ENCODE assay signal across 7 cellular contexts in the genomic region with DNA sequence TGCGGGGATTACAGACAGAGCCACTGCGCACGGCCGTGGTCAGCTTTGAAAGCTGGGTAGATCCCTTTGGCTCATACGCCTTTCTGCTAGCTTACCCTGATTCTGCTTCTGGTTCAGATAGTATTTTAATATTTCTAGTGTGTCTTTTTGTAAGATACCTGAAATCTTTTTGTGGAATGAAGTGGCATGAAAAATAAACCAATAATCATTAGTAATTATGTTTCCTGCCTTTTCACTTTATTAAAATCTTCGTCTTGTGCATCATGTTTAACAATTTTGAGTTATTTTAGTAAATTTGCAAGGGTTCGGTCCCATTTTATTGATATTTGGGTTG.
DNase-seq lines count a peak whose midpoint lies in the region; TF ChIP-seq lines count a peak whose summit lies in the region.
"Not testable (repeated sequence)": the region's sequence is repeated elsewhere in the genome, so short reads cannot be mapped to it uniquely, and the experiment has no call there.

No MANE protein-coding gene starts in this region.

- not testable (repeated sequence) for H3K36me3 ChIP-seq in GM06990 (ENCODE audit: control insufficient read depth, insufficient read depth, low read length); MM.1S (replicated peaks; ENCODE audit: insufficient read depth, low read length); mammary epithelial cell (ENCODE audit: insufficient read depth, low read length); mesodermal cell (ENCODE audit: control insufficient read depth, insufficient read depth, low read length)

- 42% methylated on average over 7 of the region's 7 CpGs for whole genome bisulfite sequencing in mammary epithelial cell (ENCODE audit: low coverage, missing lambda C conversion rate)
- WGBS in mesodermal cell (ENCODE audit: insufficient coverage in 2 of 2), 2 experiments: 50% methylated on average over 2 of the region's 7 CpGs; no CpG with 5 or more reads in 1 of the 2 experiments

- H2AFZ ChIP-seq in MM.1S (ENCODE audit: low read length) (peak overlapping the region; percentile 96), mammary epithelial cell (ENCODE audit: low read depth, low read length) (peak overlapping the region; percentile 97)

- not testable (repeated sequence) for H3K27me3 ChIP-seq in GM06990 (replicated peaks; ENCODE audit: control insufficient read depth, insufficient read depth, low read length); MM.1S (replicated peaks; ENCODE audit: insufficient read depth, low read length); mammary epithelial cell (ENCODE audit: insufficient read depth, low read length)

- H3K9me3 ChIP-seq in MM.1S (replicated peaks; ENCODE audit: insufficient read depth, low read length); mammary epithelial cell (replicated peaks; ENCODE audit: insufficient read depth, low read length); mesodermal cell (ENCODE audit: control insufficient read depth, low read length): not testable (repeated sequence)

- not testable (repeated sequence) for H3K79me2 ChIP-seq in MM.1S (ENCODE audit: low read length)
- H3K79me2 ChIP-seq in mammary epithelial cell (ENCODE audit: insufficient read depth, low read length): peaks cover 18% of the 10 kb centered on the region

- not testable (repeated sequence) for H3K27ac ChIP-seq in MM.1S (ENCODE audit: low read length); mammary epithelial cell (ENCODE audit: insufficient read depth, low read depth, low read length)
- peak overlapping the region; percentile 45 for H3K27ac ChIP-seq in mesodermal cell (ENCODE audit: low read depth, low read length, severe bottlenecking)

- not testable (repeated sequence) for H3K4me1 ChIP-seq in MM.1S (ENCODE audit: low read length); mammary epithelial cell (ENCODE audit: insufficient read depth, low read length); mesodermal cell (ENCODE audit: control insufficient read depth, insufficient read depth, low read length, poor library complexity, severe bottlenecking)

- peak overlapping the region; percentile 62 for H3K9ac ChIP-seq in MM.1S (ENCODE audit: low read length)
- peak overlapping the region; percentile 48 for H3K9ac ChIP-seq in mammary epithelial cell (ENCODE audit: insufficient read depth, low read length)

- intact Hi-C loops in activated CD4-positive, alpha-beta memory T cell treated with anti-CD3 and anti-CD28 coated beads for 36 hours (cut with micrococcal nuclease): loop anchor here (5.0 to 10.0 kb wide), 2 partner anchors 74 to 136 kb away; no protein-coding TSS in a partner anchor
- intact Hi-C loops in mammary epithelial cell (cut with micrococcal nuclease): not testable (repeated sequence)

- not testable (repeated sequence) for H3K9me3 Mint-ChIP-seq in activated CD4-positive, alpha-beta memory T cell treated with anti-CD3 and anti-CD28 coated beads for 36 hours; glutamatergic neuron (ENCODE audit: unreplicated experiment)

- BruUV-seq in mammary epithelial cell (replicated peaks; lab: Mats Ljungman, UMichigan): TSS peak; percentile 74

- not testable (repeated sequence) for H3K27me3 Mint-ChIP-seq in activated CD4-positive, alpha-beta memory T cell treated with anti-CD3 and anti-CD28 coated beads for 36 hours; glutamatergic neuron (ENCODE audit: unreplicated experiment)

- not testable (repeated sequence) for H3F3A ChIP-seq in MM.1S (ENCODE audit: insufficient read depth, low read length)

- H3K4me3 Mint-ChIP-seq in activated CD4-positive, alpha-beta memory T cell treated with anti-CD3 and anti-CD28 coated beads for 36 hours: peak overlapping the region; percentile 75
- peak overlapping the region; percentile 76 for H3K4me3 Mint-ChIP-seq in glutamatergic neuron (ENCODE audit: unreplicated experiment)

- not testable (repeated sequence) for H3K9me2 ChIP-seq in MM.1S (replicated peaks; ENCODE audit: insufficient read depth, low read length)

- TF ChIP-seq CTCF in GM06990 (IDR thresholded peaks at IDR 0.05; ENCODE audit: insufficient read depth, low read length, poor library complexity, severe bottlenecking); MM.1S (IDR thresholded peaks at IDR 0.05; ENCODE audit: low read length); mammary epithelial cell (conservative IDR thresholded peaks at IDR 0.05 in 1 of 2, IDR thresholded peaks at IDR 0.05 in 1 of 2; ENCODE audit: extremely low read depth in 1 of 2, insufficient read depth in 1 of 2, low read depth in 1 of 2, low read length in 2 of 2); glutamatergic neuron (IDR thresholded peaks at IDR 0.05; ENCODE audit: partially characterized antibody, unreplicated experiment); retinal pigment epithelial cell (conservative IDR thresholded peaks at IDR 0.05; ENCODE audit: low read depth, low read length): not testable (repeated sequence)

- peak overlapping the region; percentile 60 for H3K4me3 ChIP-seq in GM06990 (replicated peaks; ENCODE audit: low read depth, low read length)
- H3K4me3 ChIP-seq in MM.1S (ENCODE audit: low read length): peak overlapping the region; percentile 65
- peak overlapping the region; percentile 52 to 94 (median 67) for H3K4me3 ChIP-seq in mammary epithelial cell (replicated peaks in 1 of 3; ENCODE audit: insufficient read depth in 1 of 3, low read depth in 2 of 3, low read length in 3 of 3)
- peak overlapping the region; percentile 58 for H3K4me3 ChIP-seq in mesodermal cell (ENCODE audit: extremely low read depth, insufficient read depth, low read length, poor library complexity, severe bottlenecking)
- H3K4me3 ChIP-seq in retinal pigment epithelial cell (ENCODE audit: low read length): peak overlapping the region; percentile 62

- POLR2A ChIA-PET in activated CD4-positive, alpha-beta memory T cell treated with anti-CD3 and anti-CD28 coated beads for 36 hours (lab: Charles Lee): not testable (repeated sequence)

- peak overlapping the region; percentile 46; the same call in 1 of the 2 replicates for H3K4me2 ChIP-seq in MM.1S (ENCODE audit: low read depth, low read length)
- H3K4me2 ChIP-seq in mammary epithelial cell (ENCODE audit: insufficient read depth, low read depth, low read length): peak overlapping the region; percentile 84

- peak overlapping the region; percentile 42 for H3K27ac Mint-ChIP-seq in activated CD4-positive, alpha-beta memory T cell treated with anti-CD3 and anti-CD28 coated beads for 36 hours
- H3K27ac Mint-ChIP-seq in glutamatergic neuron (ENCODE audit: unreplicated experiment): not testable (repeated sequence)

- CTCF ChIA-PET in activated CD4-positive, alpha-beta memory T cell treated with anti-CD3 and anti-CD28 coated beads for 36 hours (lab: Charles Lee); mammary epithelial cell (lab: Charles Lee; ENCODE audit: low non-redundant PET): not testable (repeated sequence)

- not testable (repeated sequence) for H3K4me1 Mint-ChIP-seq in activated CD4-positive, alpha-beta memory T cell treated with anti-CD3 and anti-CD28 coated beads for 36 hours (ENCODE audit: low read depth); glutamatergic neuron (ENCODE audit: low read depth, unreplicated experiment)

- H4K20me1 ChIP-seq in MM.1S (ENCODE audit: insufficient read depth, low read length); mammary epithelial cell (ENCODE audit: insufficient read depth, low read length): not testable (repeated sequence)

- dilution Hi-C loops in mammary epithelial cell (cut with HindIII; ENCODE audit: low sequenced_read_pairs): not testable (repeated sequence)

- not testable (repeated sequence) for DNase-seq in GM06990 (ENCODE audit: extremely low read depth, insufficient read length); activated CD4-positive, alpha-beta memory T cell treated with anti-CD3 and anti-CD28 coated beads for 36 hours; mammary epithelial cell; glutamatergic neuron; retinal pigment epithelial cell (ENCODE audit: low read depth)
- peak; percentile 5 for DNase-seq in MM.1S

- not testable (repeated sequence) for H3K36me3 Mint-ChIP-seq in activated CD4-positive, alpha-beta memory T cell treated with anti-CD3 and anti-CD28 coated beads for 36 hours; glutamatergic neuron (ENCODE audit: unreplicated experiment)

- in situ Hi-C loops in mammary epithelial cell (cut with MboI; ENCODE audit: low sequenced_read_pairs in 2 of 2): not testable (repeated sequence)
